In the genomic region with DNA sequence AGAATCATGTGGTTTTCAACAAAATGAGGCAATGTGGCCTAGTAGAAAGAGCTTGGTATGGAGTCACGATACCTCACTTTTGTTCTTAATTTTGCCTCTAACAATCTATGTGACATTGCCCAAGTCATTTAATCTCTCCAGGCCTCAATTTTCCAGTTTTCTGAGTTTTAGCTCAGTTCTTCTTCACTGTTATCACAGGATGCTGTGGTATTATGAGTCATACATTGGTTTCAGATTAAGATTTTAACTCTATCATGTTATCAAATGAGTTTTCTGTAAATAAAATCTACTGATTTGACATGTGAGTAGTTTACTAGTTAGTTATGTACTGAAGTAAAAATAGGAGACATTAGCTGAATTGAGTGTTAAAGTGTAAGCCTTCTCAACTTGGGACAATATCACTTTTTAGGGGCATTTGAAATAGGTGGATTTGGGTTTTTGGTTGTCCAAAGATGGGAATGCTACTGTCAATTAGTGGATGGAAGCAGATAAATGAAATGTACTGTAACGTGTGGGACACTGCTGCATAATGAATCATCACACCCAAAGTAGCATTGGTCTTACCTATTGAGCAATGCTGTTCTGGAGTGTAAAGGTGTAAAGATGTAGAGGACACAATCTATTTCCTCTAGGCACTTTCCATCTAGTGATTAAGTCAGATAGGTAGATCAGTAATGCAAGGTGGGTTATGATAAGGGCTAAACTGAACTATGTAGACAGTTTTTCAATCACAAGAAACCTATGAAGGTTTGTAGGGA, we compare ENCODE assay signal across 22 cellular contexts.
DNase-seq lines count a peak whose midpoint lies in the region; ATAC-seq, FAIRE-seq and TF ChIP-seq lines count a peak whose summit lies in the region.
"Had no signal": no experiment of that assay in that cellular context is flagged by ENCODE, and none has a peak within 500 bp of the region (broad histone marks: within the 10 kb centered on the region; RNA-seq: fewer than 3 reads in every experiment).

No MANE protein-coding gene starts in this region.

- H3K9ac ChIP-seq in astrocyte (ENCODE audit: low read length) (no peak overlapping the region), mesendoderm (ENCODE audit: low read length) (no peak overlapping the region)

- H3K4me1 ChIP-seq in CD4-positive, alpha-beta memory T cell (ENCODE audit: insufficient read depth, low read length) = peaks cover 13% of the 10 kb centered on the region
- H3K4me1 ChIP-seq in astrocyte (ENCODE audit: insufficient read depth, low read length) (peaks cover 6% of the 10 kb centered on the region), mesendoderm (ENCODE audit: control insufficient read depth, low read depth, low read length) (no peaks in the 10 kb centered on the region), GM23338 (ENCODE audit: insufficient read depth) (no peaks in the 10 kb centered on the region)
- H3K4me1 ChIP-seq: Peyer's patch, SJSA1, thyroid gland had no signal

- no peak overlapping the region for H2BK15ac ChIP-seq in mesendoderm (replicated peaks; ENCODE audit: low read depth)

- H4K5ac ChIP-seq in mesendoderm (ENCODE audit: low read length) = no peak overlapping the region

- CTCF ChIA-PET in CD4-positive, alpha-beta memory T cell (lab: Charles Lee; ENCODE audit: partially characterized antibody) = interaction anchor here (1.1 to 1.4 kb wide), 2 partner anchors 13 to 45 kb away, joined by 3 to 5 read pairs; no protein-coding TSS in a partner anchor

- POLR2A ChIA-PET in CD4-positive, alpha-beta memory T cell (lab: Charles Lee; ENCODE audit: partially characterized antibody) = interaction anchor here (1.0 kb wide), 1 partner anchor 34 kb away, joined by 3 read pairs; no protein-coding TSS in a partner anchor

- no peaks in the 10 kb centered on the region for H3K36me3 ChIP-seq in CD4-positive, alpha-beta memory T cell (ENCODE audit: insufficient read depth, low read length)
- H3K36me3 ChIP-seq in astrocyte (ENCODE audit: insufficient read depth, low read length) (no peaks in the 10 kb centered on the region), mesendoderm (ENCODE audit: control insufficient read depth, insufficient read depth, low read length) (no peaks in the 10 kb centered on the region), GM23338 (ENCODE audit: insufficient read depth) (no peaks in the 10 kb centered on the region)

- peaks cover 0 to 2% (median 0%) of the 10 kb centered on the region in 8 donors for H3K9me3 Mint-ChIP-seq in CD4-positive, alpha-beta memory T cell
- peaks cover 5% of the 10 kb centered on the region for H3K9me3 Mint-ChIP-seq in astrocyte (ENCODE audit: unreplicated experiment)
- H3K9me3 Mint-ChIP-seq in GM23338 = peaks cover 14% of the 10 kb centered on the region
- H3K9me3 Mint-ChIP-seq: CD8-positive, alpha-beta memory T cell; stimulated activated memory B cell treated with anti-CD40 and anti-IgM and Interleukin-4, amounts not matched to agents 10 μg/mL and 1 μg/mL and 100 μg/mL, for 72 hours had no signal

- H3K27me3 Mint-ChIP-seq in CD4-positive, alpha-beta memory T cell = no peaks in the 10 kb centered on the region
- H3K27me3 Mint-ChIP-seq in astrocyte (ENCODE audit: low read depth, unreplicated experiment) (no peaks in the 10 kb centered on the region), GM23338 (ENCODE audit: insufficient read depth, low read depth, poor library complexity) (peaks cover 2% of the 10 kb centered on the region)
- H3K27me3 Mint-ChIP-seq: CD8-positive, alpha-beta memory T cell; stimulated activated memory B cell treated with anti-CD40 and anti-IgM and Interleukin-4, amounts not matched to agents 10 μg/mL and 1 μg/mL and 100 μg/mL, for 72 hours had no signal

- no peak overlapping the region for H2BK120ac ChIP-seq in mesendoderm (ENCODE audit: low read depth, low read length)

- peak overlapping the region in 5 of 7 donors; percentile 23 to 54 (median 43) for H3K27ac Mint-ChIP-seq in CD4-positive, alpha-beta memory T cell
- H3K27ac Mint-ChIP-seq in astrocyte (ENCODE audit: unreplicated experiment) = no peak overlapping the region
- H3K27ac Mint-ChIP-seq in GM23338 = no peak overlapping the region
- H3K27ac Mint-ChIP-seq: stimulated activated memory B cell treated with anti-CD40 and anti-IgM and Interleukin-4, amounts not matched to agents 10 μg/mL and 1 μg/mL and 100 μg/mL, for 72 hours had no signal

- H4K20me1 ChIP-seq in astrocyte (ENCODE audit: insufficient read depth, low read length) (no peaks in the 10 kb centered on the region), GM23338 (replicated peaks; ENCODE audit: insufficient read depth) (no peaks in the 10 kb centered on the region)

- no peak overlapping the region for H3K4me3 ChIP-seq in CD4-positive, alpha-beta memory T cell (ENCODE audit: low read length in 2 of 2)
- H3K4me3 ChIP-seq in astrocyte (ENCODE audit: insufficient read depth, low read depth, low read length) (no peak overlapping the region), mesendoderm (ENCODE audit: low read length) (no peak overlapping the region), GM23338 (no peak overlapping the region)
- H3K4me3 ChIP-seq: Peyer's patch, SJSA1, skin epidermis, thyroid gland had no signal

- peak in 1 of 5 donors; percentile 4 for DNase-seq in CD4-positive, alpha-beta memory T cell
- no peak for DNase-seq in HTR-8/SVneo (ENCODE audit: insufficient read length, low spot score)
- DNase-seq in astrocyte (ENCODE audit: low read depth) = peak; percentile 15
- no peak for DNase-seq in mesendoderm
- no peak for DNase-seq in GM23338 (ENCODE audit: low spot score)
- DNase-seq in amygdala (lab: John Stamatoyannopoulos, UW) = no peak
- DNase-seq: activated CD4-positive, alpha-beta T cell treated with anti-CD3 and anti-CD28 coated beads, Interleukin-2, amount 50 U/mL, for 1 hour; activated gamma-delta T cell treated with Interleukin-2 at 50 U/mL for 16 hours; CD8-positive, alpha-beta memory T cell; DMS53; effector CD4-positive, alpha-beta T cell; kidney glomerular epithelial cell; NCI-H524; Peyer's patch; stimulated activated CD4-positive, alpha-beta T cell treated with anti-CD3 and anti-CD28 coated beads, Interleukin-2, amount 100 ng/mL, for 24 hours; T-helper 1 cell; thyroid gland had no signal

- no peak overlapping the region for H2AK5ac ChIP-seq in mesendoderm (ENCODE audit: low read length)

- no peak overlapping the region for H3K23ac ChIP-seq in mesendoderm (ENCODE audit: low read length)

- WGBS in mesendoderm (ENCODE audit: extremely low coverage, insufficient coverage, low lambda C conversion rate) = no CpG with 5 or more reads among the region's 2 CpGs

- H3K79me1 ChIP-seq in mesendoderm (ENCODE audit: low read length) = no peaks in the 10 kb centered on the region

- no peak overlapping the region for H2BK5ac ChIP-seq in mesendoderm (ENCODE audit: low read length)

- H3K18ac ChIP-seq in mesendoderm (ENCODE audit: low read length) = no peak overlapping the region

- H3K4me1 Mint-ChIP-seq in CD4-positive, alpha-beta memory T cell = peaks cover 3 to 20% (median 9%) of the 10 kb centered on the region in 4 donors
- H3K4me1 Mint-ChIP-seq in astrocyte (ENCODE audit: low read depth, unreplicated experiment) (peaks cover 4% of the 10 kb centered on the region), GM23338 (no peaks in the 10 kb centered on the region)
- H3K4me1 Mint-ChIP-seq: stimulated activated memory B cell treated with anti-CD40 and anti-IgM and Interleukin-4, amounts not matched to agents 10 μg/mL and 1 μg/mL and 100 μg/mL, for 72 hours had no signal

- no peaks in the 10 kb centered on the region for H3K27me3 ChIP-seq in CD4-positive, alpha-beta memory T cell (ENCODE audit: insufficient read depth, low read length)
- H3K27me3 ChIP-seq in astrocyte (ENCODE audit: insufficient read depth, low read length) = no peaks in the 10 kb centered on the region
- no peaks in the 10 kb centered on the region for H3K27me3 ChIP-seq in mesendoderm (ENCODE audit: insufficient read depth, low read length, poor library complexity)
- no peaks in the 10 kb centered on the region for H3K27me3 ChIP-seq in GM23338 (ENCODE audit: insufficient read depth)
- H3K27me3 ChIP-seq: Peyer's patch, SJSA1, thyroid gland had no signal

- no peak overlapping the region for H4K8ac ChIP-seq in mesendoderm (ENCODE audit: low read depth, low read length)

- no peaks in the 10 kb centered on the region for H3K9me2 ChIP-seq in GM23338 (ENCODE audit: insufficient read depth)

- TF ChIP-seq CTCF in astrocyte (IDR thresholded peaks at IDR 0.05; ENCODE audit: insufficient read depth, low read depth, low read length) (no peak), GM23338 (conservative IDR thresholded peaks at IDR 0.05; ENCODE audit: low read depth in 2 of 2) (no peak)

- no peaks in the 10 kb centered on the region for H3F3A ChIP-seq in GM23338 (replicated peaks; ENCODE audit: low read depth)

- no peaks in the 10 kb centered on the region for H3K79me2 ChIP-seq in astrocyte (ENCODE audit: insufficient read depth, low read length)
- no peaks in the 10 kb centered on the region for H3K79me2 ChIP-seq in mesendoderm (ENCODE audit: control insufficient read depth, insufficient read depth, low read length)
- no peaks in the 10 kb centered on the region for H3K79me2 ChIP-seq in GM23338 (replicated peaks; ENCODE audit: insufficient read depth)

- no peak overlapping the region for H3K56ac ChIP-seq in mesendoderm (ENCODE audit: low read length)

- no peaks in the 10 kb centered on the region for H3K9me3 ChIP-seq in CD4-positive, alpha-beta memory T cell (ENCODE audit: control insufficient read depth in 1 of 2, low read length in 2 of 2)
- no peaks in the 10 kb centered on the region for H3K9me3 ChIP-seq in astrocyte (ENCODE audit: insufficient read depth, low read depth, low read length)
- H3K9me3 ChIP-seq: Peyer's patch, SJSA1, thyroid gland had no signal

- H3K36me3 Mint-ChIP-seq in CD4-positive, alpha-beta memory T cell = peaks cover 27 to 32% of the 10 kb centered on the region in 2 donors
- peaks cover 7% of the 10 kb centered on the region for H3K36me3 Mint-ChIP-seq in astrocyte (ENCODE audit: low read depth, unreplicated experiment)
- peaks cover 18% of the 10 kb centered on the region for H3K36me3 Mint-ChIP-seq in GM23338 (ENCODE audit: low read depth)

- no peak overlapping the region for H3K27ac ChIP-seq in CD4-positive, alpha-beta memory T cell (ENCODE audit: low read depth, low read length)
- H3K27ac ChIP-seq in astrocyte (ENCODE audit: low read depth, low read length) (no peak overlapping the region), mesendoderm (ENCODE audit: low read depth, low read length) (no peak overlapping the region), GM23338 (ENCODE audit: low read depth) (no peak overlapping the region)
- H3K27ac ChIP-seq: Peyer's patch, SJSA1, thyroid gland had no signal

- peak; percentile 96 for FAIRE-seq in HTR-8/SVneo (lab: Jason Lieb, UNC)
- FAIRE-seq in astrocyte (lab: Jason Lieb, UNC) = peak; percentile 29
- peak; percentile 21 for FAIRE-seq in islet of Langerhans (lab: Jason Lieb, UNC)

- H2AFZ ChIP-seq in astrocyte (ENCODE audit: low read depth, low read length) (no peak overlapping the region), GM23338 (no peak overlapping the region)

- intact Hi-C loops in CD4-positive, alpha-beta memory T cell (cut with micrococcal nuclease) = no loop called here

- no peak overlapping the region for H3K4ac ChIP-seq in mesendoderm (ENCODE audit: low read depth, low read length)

- no peak overlapping the region for H3K4me2 ChIP-seq in astrocyte (ENCODE audit: low read length)
- no peak overlapping the region for H3K4me2 ChIP-seq in mesendoderm (ENCODE audit: low read length)
- H3K4me2 ChIP-seq in GM23338 = no peak overlapping the region

- peak overlapping the region in 2 of 8 donors; percentile 27 to 40 for H3K4me3 Mint-ChIP-seq in CD4-positive, alpha-beta memory T cell
- H3K4me3 Mint-ChIP-seq in astrocyte (ENCODE audit: unreplicated experiment) = no peak overlapping the region
- H3K4me3 Mint-ChIP-seq in GM23338 = no peak overlapping the region
- H3K4me3 Mint-ChIP-seq: stimulated activated memory B cell treated with anti-CD40 and anti-IgM and Interleukin-4, amounts not matched to agents 10 μg/mL and 1 μg/mL and 100 μg/mL, for 72 hours had no signal

- ATAC-seq in GM23338 = no peak
- ATAC-seq: esophagus mucosa; stimulated activated memory B cell treated with anti-CD40 and anti-IgM and Interleukin-4, amounts not matched to agents 10 μg/mL and 1 μg/mL and 100 μg/mL, for 72 hours had no signal

Comparison
In these comparisons a context has a peak if more than half of its experiments do, and no peak if none do; other contexts are left out.
1. H3K27ac Mint-ChIP-seq: peak in CD4-positive, alpha-beta memory T cell (5 of 7); none in astrocyte (single experiment) and GM23338 (single experiment).